In genomic region chr3:60215952-60216351, GRCh38 we compare ENCODE assay signal across 22 cellular contexts.
"Had no signal": no experiment of that assay in that cellular context is flagged by ENCODE, and none has a peak within 500 bp of the region (broad histone marks: within the 10 kb centered on the region; RNA-seq: fewer than 3 reads in every experiment).

No MANE protein-coding gene starts in this region.

- H3K9me3 Mint-ChIP-seq: dendritic cell treated with granulocyte-macrophage colony-stimulating factor and Interleukin-4, amounts not matched to agents 40 ng/mL and 50 ng/mL, for 4 days; stimulated activated memory B cell treated with anti-CD40 and anti-IgM and Interleukin-4, amounts not matched to agents 10 μg/mL and 1 μg/mL and 100 μg/mL, for 72 hours had no signal

- H3K4me3 Mint-ChIP-seq: dendritic cell treated with granulocyte-macrophage colony-stimulating factor and Interleukin-4, amounts not matched to agents 40 ng/mL and 50 ng/mL, for 4 days; naive thymus-derived CD8-positive, alpha-beta T cell; stimulated activated memory B cell treated with anti-CD40 and anti-IgM and Interleukin-4, amounts not matched to agents 10 μg/mL and 1 μg/mL and 100 μg/mL, for 72 hours had no signal

- ATAC-seq: left colon; lower lobe of right lung; naive thymus-derived CD8-positive, alpha-beta T cell; psoas muscle; right cardiac atrium; stimulated activated memory B cell treated with anti-CD40 and anti-IgM and Interleukin-4, amounts not matched to agents 10 μg/mL and 1 μg/mL and 100 μg/mL, for 72 hours; stimulated activated naive CD8-positive, alpha-beta T cell treated with anti-CD3 and anti-CD28 coated beads, Interleukin-15, Interleukin-2, amounts not matched to agents 100 U/mL and 50 U/mL, for 24 hours; upper lobe of right lung had no signal

- DNase-seq: colonic mucosa; effector memory CD4-positive, alpha-beta T cell; left colon; left ventricle myocardium inferior; lower lobe of right lung; naive thymus-derived CD8-positive, alpha-beta T cell; occipital lobe; ovary; posterior cingulate gyrus; psoas muscle; sigmoid colon; spleen; stimulated activated CD4-positive, alpha-beta T cell treated with anti-CD3 and anti-CD28 coated beads, Interleukin-4, amount 100 ng/mL, for 4 hours; stimulated activated naive CD8-positive, alpha-beta T cell treated with anti-CD3 and anti-CD28 coated beads, Interleukin-15, Interleukin-2, amounts not matched to agents 100 U/mL and 50 U/mL, for 24 hours; transverse colon; upper lobe of right lung had no signal

- H3K27me3 ChIP-seq: colonic mucosa, esophagus muscularis mucosa, ovary, sigmoid colon, spleen, transverse colon, upper lobe of right lung, uterus had no signal

- H3K27me3 Mint-ChIP-seq: dendritic cell treated with granulocyte-macrophage colony-stimulating factor and Interleukin-4, amounts not matched to agents 40 ng/mL and 50 ng/mL, for 4 days; naive thymus-derived CD8-positive, alpha-beta T cell; stimulated activated memory B cell treated with anti-CD40 and anti-IgM and Interleukin-4, amounts not matched to agents 10 μg/mL and 1 μg/mL and 100 μg/mL, for 72 hours had no signal

- H3K9me3 ChIP-seq: colonic mucosa, esophagus muscularis mucosa, left ventricle myocardium inferior, lower lobe of right lung, ovary, psoas muscle, sigmoid colon, spleen, thoracic aorta, transverse colon, upper lobe of right lung, uterus had no signal

- H3K36me3 ChIP-seq: colonic mucosa, esophagus muscularis mucosa, left ventricle myocardium inferior, lower lobe of right lung, ovary, sigmoid colon, spleen, thoracic aorta, transverse colon, upper lobe of right lung, uterus had no signal

- H3K27ac Mint-ChIP-seq: dendritic cell treated with granulocyte-macrophage colony-stimulating factor and Interleukin-4, amounts not matched to agents 40 ng/mL and 50 ng/mL, for 4 days; stimulated activated memory B cell treated with anti-CD40 and anti-IgM and Interleukin-4, amounts not matched to agents 10 μg/mL and 1 μg/mL and 100 μg/mL, for 72 hours had no signal

- H3K4me3 ChIP-seq: colonic mucosa, esophagus muscularis mucosa, left ventricle myocardium inferior, lower lobe of right lung, ovary, psoas muscle, sigmoid colon, spleen, thoracic aorta, transverse colon, upper lobe of right lung, uterus had no signal

- H3K27ac ChIP-seq: colonic mucosa, esophagus muscularis mucosa, left ventricle myocardium inferior, lower lobe of right lung, ovary, psoas muscle, sigmoid colon, spleen, thoracic aorta, transverse colon, upper lobe of right lung, uterus had no signal

- H3K4me1 ChIP-seq: colonic mucosa, esophagus muscularis mucosa, lower lobe of right lung, sigmoid colon, spleen, transverse colon, upper lobe of right lung, uterus had no signal

- H3K36me3 Mint-ChIP-seq: naive thymus-derived CD8-positive, alpha-beta T cell; stimulated activated memory B cell treated with anti-CD40 and anti-IgM and Interleukin-4, amounts not matched to agents 10 μg/mL and 1 μg/mL and 100 μg/mL, for 72 hours had no signal

- H3K4me1 Mint-ChIP-seq: stimulated activated memory B cell treated with anti-CD40 and anti-IgM and Interleukin-4, amounts not matched to agents 10 μg/mL and 1 μg/mL and 100 μg/mL, for 72 hours had no signal
